8 cellular contexts compared by ENCODE assay signal in the genomic region with DNA sequence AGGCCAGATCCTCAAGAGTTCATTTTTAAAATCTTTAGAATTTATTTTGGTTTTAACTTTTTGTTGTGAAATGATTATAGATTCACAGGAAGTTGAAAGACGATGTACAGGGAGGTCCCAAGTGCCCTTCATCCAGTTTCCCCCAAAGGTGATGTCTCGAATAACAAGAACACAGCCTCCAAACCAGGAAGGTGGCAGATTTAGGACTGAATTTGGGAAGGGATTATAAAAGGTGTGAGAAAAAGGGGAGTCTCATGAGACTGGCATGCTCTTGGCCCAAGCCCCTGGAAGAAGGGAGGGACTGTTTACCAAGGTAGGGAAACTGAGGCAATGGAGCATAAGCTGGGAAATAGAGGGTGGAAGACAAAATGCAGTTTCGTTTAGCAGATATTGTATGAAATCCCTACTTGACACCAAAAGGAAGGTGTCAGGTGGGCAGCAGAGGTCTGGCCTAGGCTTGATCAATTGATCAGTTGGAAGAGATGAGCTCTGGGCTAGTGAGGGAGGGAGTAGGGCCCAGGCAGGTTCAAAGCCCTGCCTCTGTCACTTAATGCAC.
"Had no signal": no experiment of that assay in that cellular context is flagged by ENCODE, and none has a peak within 500 bp of the region (broad histone marks: within the 10 kb centered on the region; RNA-seq: fewer than 3 reads in every experiment).

No MANE protein-coding gene starts in this region.

- FAIRE-seq: H54, HepG2 had no signal

- H3K4me1 ChIP-seq: HAP-1 had no signal

- DNase-seq: GM23248, GOT3, KG1 had no signal

- H3K27ac ChIP-seq: GM23248, HL-60 had no signal

- ATAC-seq: HCT116, HepG2 had no signal

- H3K9me3 ChIP-seq: HAP-1 had no signal

- H3K36me3 ChIP-seq: HAP-1 had no signal

- H2AFZ ChIP-seq: GM23248 had no signal

- H3K9ac ChIP-seq: GM23248 had no signal

- H3K4me3 ChIP-seq: GM23248, HAP-1 had no signal
